Comparison of ENCODE assay signal across 26 cellular contexts in the genomic region with DNA sequence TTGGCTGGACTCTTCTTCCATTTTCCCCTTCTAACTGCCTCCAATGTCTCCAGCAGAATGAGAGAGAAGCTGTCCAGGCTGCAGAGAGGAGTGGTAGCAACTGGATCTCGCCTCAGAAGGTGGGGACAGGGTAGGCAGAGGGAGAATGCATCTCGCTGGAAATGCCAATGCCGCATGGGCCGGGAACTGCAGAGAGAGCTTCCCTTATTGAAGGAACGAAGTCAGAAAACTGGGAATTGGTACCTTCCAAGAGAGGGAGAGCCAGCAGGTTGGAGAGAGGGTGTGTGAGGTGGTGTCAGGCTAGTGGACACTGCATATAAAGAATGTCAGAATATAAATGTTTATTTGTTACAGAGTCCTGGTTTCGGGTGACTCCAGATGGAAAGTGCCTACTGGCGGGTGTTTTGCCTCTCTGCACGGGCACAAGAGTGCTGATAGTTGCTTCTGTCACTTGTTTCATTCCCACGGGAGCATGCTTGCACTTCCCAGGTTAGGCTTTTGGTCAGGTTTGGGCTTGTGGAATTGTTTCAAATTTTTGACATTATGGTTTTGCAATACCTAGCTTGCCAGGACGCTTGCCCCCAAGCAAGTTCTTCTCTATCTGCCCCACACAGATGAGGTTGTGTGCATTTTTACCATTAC.
"Had no signal": no experiment of that assay in that cellular context is flagged by ENCODE, and none has a peak within 500 bp of the region (broad histone marks: within the 10 kb centered on the region; RNA-seq: fewer than 3 reads in every experiment).

No MANE protein-coding gene starts in this region.

- H3K36me3 Mint-ChIP-seq: stimulated activated effector memory CD8-positive, alpha-beta T cell treated with anti-CD3 and anti-CD28 coated beads, Interleukin-12 subunit alpha, Interleukin-12 subunit beta, amount 100 ng/mL, for 72 hours had no signal

- ATAC-seq: activated naive CD4-positive, alpha-beta T cell treated with anti-CD3 and anti-CD28 coated beads, Interleukin-2, amount 50 U/mL, for 72 hours; foreskin keratinocyte; heart left ventricle; psoas muscle; stimulated activated effector memory CD8-positive, alpha-beta T cell treated with anti-CD3 and anti-CD28 coated beads, Interleukin-12 subunit alpha, Interleukin-12 subunit beta, amount 100 ng/mL, for 72 hours had no signal

- H3K4me3 ChIP-seq: cardiac muscle cell, coronary artery, esophagus muscularis mucosa, heart left ventricle, ovary, psoas muscle, sigmoid colon, thoracic aorta had no signal

- DNase-seq: activated CD4-positive, alpha-beta memory T cell treated with anti-CD3 and anti-CD28 coated beads for 36 hours; activated CD4-positive, alpha-beta T cell treated with anti-CD3 and anti-CD28 coated beads, Interleukin-2, amount 10 ng/mL, durations not matched to agents 24 days and 14 days; activated CD4-positive, CD25-positive, alpha-beta regulatory T cell treated with anti-CD3 and anti-CD28 coated beads, Interleukin-2, amount 50 U/mL, for 72 hours; activated naive CD4-positive, alpha-beta T cell; activated T-cell treated with anti-CD3 and anti-CD28 coated beads, Interleukin-2, amount 50 U/mL, for 48 hours; cerebellar nuclear complex; heart left ventricle; hypothalamus; immature natural killer cell; kidney; naive B cell; ovary; psoas muscle; sigmoid colon; small intestine; stimulated activated CD4-positive, alpha-beta T cell treated with anti-CD3 and anti-CD28 coated beads, Interleukin-4, amount 100 ng/mL, for 24 hours had no signal

- H3K27me3 Mint-ChIP-seq: activated CD4-positive, alpha-beta memory T cell treated with anti-CD3 and anti-CD28 coated beads for 36 hours; activated CD4-positive, alpha-beta T cell treated with anti-CD3 and anti-CD28 coated beads, Interleukin-2, amount 10 ng/mL, durations not matched to agents 24 days and 14 days; naive B cell; stimulated activated naive CD8-positive, alpha-beta T cell treated with anti-CD3 and anti-CD28 coated beads, Interleukin-15, Interleukin-2, amounts not matched to agents 100 ng/mL and 50 ng/mL, for 24 hours had no signal

- H3K4me1 Mint-ChIP-seq: activated CD4-positive, alpha-beta T cell treated with anti-CD3 and anti-CD28 coated beads, Interleukin-2, amount 10 ng/mL, durations not matched to agents 24 days and 14 days; immature natural killer cell; naive B cell; stimulated activated effector memory CD8-positive, alpha-beta T cell treated with anti-CD3 and anti-CD28 coated beads, Interleukin-12 subunit alpha, Interleukin-12 subunit beta, amount 100 ng/mL, for 72 hours had no signal

- H3K4me3 Mint-ChIP-seq: activated CD4-positive, alpha-beta memory T cell treated with anti-CD3 and anti-CD28 coated beads for 36 hours; activated CD4-positive, alpha-beta T cell treated with anti-CD3 and anti-CD28 coated beads, Interleukin-2, amount 10 ng/mL, durations not matched to agents 24 days and 14 days; immature natural killer cell; mesothelial cell of epicardium; naive B cell; stimulated activated effector memory CD8-positive, alpha-beta T cell treated with anti-CD3 and anti-CD28 coated beads, Interleukin-12 subunit alpha, Interleukin-12 subunit beta, amount 100 ng/mL, for 72 hours; stimulated activated naive CD8-positive, alpha-beta T cell treated with anti-CD3 and anti-CD28 coated beads, Interleukin-15, Interleukin-2, amounts not matched to agents 100 ng/mL and 50 ng/mL, for 24 hours had no signal

- H3K27ac Mint-ChIP-seq: activated CD4-positive, alpha-beta memory T cell treated with anti-CD3 and anti-CD28 coated beads for 36 hours; activated CD4-positive, alpha-beta T cell treated with anti-CD3 and anti-CD28 coated beads, Interleukin-2, amount 10 ng/mL, durations not matched to agents 24 days and 14 days; activated naive CD4-positive, alpha-beta T cell treated with anti-CD3 and anti-CD28 coated beads, Interleukin-2, amount 50 U/mL, for 72 hours; activated T-helper 2 cell treated with anti-CD3 and anti-CD28 coated beads, Interferon-gamma antibody, Interleukin-2, Interleukin-4, amounts not matched to agents 10 μg/mL and 5 μg/mL and 100 μg/mL, durations not matched to agents 14 hours and 24 hours and 36 hours; immature natural killer cell; mesothelial cell of epicardium; stimulated activated effector memory CD8-positive, alpha-beta T cell treated with anti-CD3 and anti-CD28 coated beads, Interleukin-12 subunit alpha, Interleukin-12 subunit beta, amount 100 ng/mL, for 72 hours; stimulated activated naive CD8-positive, alpha-beta T cell treated with anti-CD3 and anti-CD28 coated beads, Interleukin-15, Interleukin-2, amounts not matched to agents 100 ng/mL and 50 ng/mL, for 24 hours had no signal
